In the genomic region with DNA sequence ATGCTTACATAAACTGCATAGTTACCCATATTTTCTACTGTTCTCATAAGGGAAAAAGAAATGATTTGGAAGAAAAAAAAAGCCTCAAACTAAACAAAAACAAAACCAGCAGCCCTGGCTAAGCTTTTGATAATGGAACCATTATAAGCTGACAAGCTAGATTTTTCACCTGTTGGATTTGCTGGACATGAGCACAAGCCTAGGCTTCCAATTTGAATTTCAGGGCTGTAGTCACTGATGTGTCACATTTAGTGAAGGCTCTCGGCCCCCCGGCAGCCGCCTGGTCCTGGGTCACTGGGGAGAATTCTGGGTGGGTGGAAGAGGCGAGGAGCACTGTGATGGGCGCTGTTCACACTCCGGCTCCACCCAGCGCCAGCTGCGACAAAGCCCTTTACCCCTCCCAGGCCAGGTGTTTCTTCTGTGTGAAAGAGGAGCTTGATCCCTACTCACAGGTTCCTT, we compare ENCODE assay signal across 9 cellular contexts. TPM values are rescaled to one million over a fixed set of nuclear protein-coding genes. Genes with fewer than 3 reads are reported as not detected.
DNase-seq lines count a peak whose midpoint lies in the region; ATAC-seq and TF ChIP-seq lines count a peak whose summit lies in the region.
"Had no signal": no experiment of that assay in that cellular context is flagged by ENCODE, and none has a peak within 500 bp of the region (broad histone marks: within the 10 kb centered on the region; RNA-seq: fewer than 3 reads in every experiment).

No MANE protein-coding gene starts in this region.

- no peak for ATAC-seq in activated CD8-positive, alpha-beta T cell treated with anti-CD3 and anti-CD28 coated beads for 36 hours
- ATAC-seq in stimulated activated naive CD8-positive, alpha-beta T cell treated with anti-CD3 and anti-CD28 coated beads, Interleukin-15, amount 100 ng/mL, for 72 hours = no peak

- no peak overlapping the region for H3K27ac Mint-ChIP-seq in Calu3 (ENCODE audit: unreplicated experiment)
- H3K27ac Mint-ChIP-seq in activated CD8-positive, alpha-beta T cell treated with anti-CD3 and anti-CD28 coated beads for 36 hours = peak overlapping the region; percentile 96
- peak overlapping the region; percentile 76 to 98 for H3K27ac Mint-ChIP-seq in stimulated activated naive CD8-positive, alpha-beta T cell treated with anti-CD3 and anti-CD28 coated beads, Interleukin-15, amount 100 ng/mL, for 72 hours

- peaks cover 30% of the 10 kb centered on the region for H3K36me3 Mint-ChIP-seq in Calu3 (ENCODE audit: insufficient read depth, unreplicated experiment)
- H3K36me3 Mint-ChIP-seq in activated CD8-positive, alpha-beta T cell treated with anti-CD3 and anti-CD28 coated beads for 36 hours (ENCODE audit: low read depth) = no peaks in the 10 kb centered on the region

- no peaks in the 10 kb centered on the region for H3K27me3 Mint-ChIP-seq in Calu3 (ENCODE audit: unreplicated experiment)
- no peaks in the 10 kb centered on the region for H3K27me3 Mint-ChIP-seq in activated CD8-positive, alpha-beta T cell treated with anti-CD3 and anti-CD28 coated beads for 36 hours
- no peaks in the 10 kb centered on the region for H3K27me3 Mint-ChIP-seq in stimulated activated naive CD8-positive, alpha-beta T cell treated with anti-CD3 and anti-CD28 coated beads, Interleukin-15, amount 100 ng/mL, for 72 hours

- CTCF ChIA-PET in Calu3 (lab: Charles Lee) = interaction anchor here (0.6 to 4.2 kb wide), 3 partner anchors 135 to 1719 kb away, joined by 3 to 27 read pairs (median 3); no protein-coding TSS in a partner anchor
- CTCF ChIA-PET in activated CD8-positive, alpha-beta T cell treated with anti-CD3 and anti-CD28 coated beads for 36 hours (lab: Charles Lee) = interaction anchor here (1.0 to 8.6 kb wide), 4 partner anchors 9 to 135 kb away, joined by 4 to 61 read pairs (median 34); a partner anchor contains a TSS

- no peaks in the 10 kb centered on the region for H3K9me3 Mint-ChIP-seq in Calu3 (ENCODE audit: low read depth, unreplicated experiment)
- H3K9me3 Mint-ChIP-seq in activated CD8-positive, alpha-beta T cell treated with anti-CD3 and anti-CD28 coated beads for 36 hours = no peaks in the 10 kb centered on the region
- no peaks in the 10 kb centered on the region for H3K9me3 Mint-ChIP-seq in stimulated activated naive CD8-positive, alpha-beta T cell treated with anti-CD3 and anti-CD28 coated beads, Interleukin-15, amount 100 ng/mL, for 72 hours

- H3K4me1 Mint-ChIP-seq in Calu3 (ENCODE audit: low read depth, unreplicated experiment) = peaks cover 21% of the 10 kb centered on the region
- H3K4me1 Mint-ChIP-seq in activated CD8-positive, alpha-beta T cell treated with anti-CD3 and anti-CD28 coated beads for 36 hours (ENCODE audit: low read depth) = peaks cover 50% of the 10 kb centered on the region
- H3K4me1 Mint-ChIP-seq in stimulated activated naive CD8-positive, alpha-beta T cell treated with anti-CD3 and anti-CD28 coated beads, Interleukin-15, amount 100 ng/mL, for 72 hours = peaks cover 70% of the 10 kb centered on the region

- BruUV-seq in Calu3 (replicated peaks; lab: Mats Ljungman, UMichigan) = no TSS peak

- DNase-seq in Calu3 (peak; percentile 20), LoVo (ENCODE audit: low spot score) (peak; percentile 37), mucosa of gallbladder (ENCODE audit: low spot score) (no peak), NCI-H446 treated with DMSO at 0.1 percent for 48 hours (lab: John Stamatoyannopoulos, UW) (no peak)
- no peak for DNase-seq in activated CD8-positive, alpha-beta T cell treated with anti-CD3 and anti-CD28 coated beads for 36 hours
- no peak for DNase-seq in stimulated activated naive CD8-positive, alpha-beta T cell treated with anti-CD3 and anti-CD28 coated beads, Interleukin-15, amount 100 ng/mL, for 72 hours
- DNase-seq in stimulated activated CD4-positive, alpha-beta T cell treated with anti-CD3 and anti-CD28 coated beads, Interleukin-1b, Interleukin-23, amount 100 ng/mL, for 48 hours = no peak

- intact Hi-C loops in Calu3 (cut with micrococcal nuclease; ENCODE audit: unreplicated experiment) = no loop called here
- intact Hi-C loops in activated CD8-positive, alpha-beta T cell treated with anti-CD3 and anti-CD28 coated beads for 36 hours (cut with micrococcal nuclease) = loop anchor here (10.0 kb wide), 1 partner anchor 293 kb away; no protein-coding TSS in a partner anchor

- peak overlapping the region; percentile 61 for H3K4me3 ChIP-seq in iPS-18c (ENCODE audit: insufficient read depth, low read depth, low read length)

- H3K4me3 Mint-ChIP-seq in Calu3 (ENCODE audit: low read depth, unreplicated experiment) = peak overlapping the region; percentile 96
- H3K4me3 Mint-ChIP-seq in activated CD8-positive, alpha-beta T cell treated with anti-CD3 and anti-CD28 coated beads for 36 hours = peak overlapping the region; percentile 87
- H3K4me3 Mint-ChIP-seq in stimulated activated naive CD8-positive, alpha-beta T cell treated with anti-CD3 and anti-CD28 coated beads, Interleukin-15, amount 100 ng/mL, for 72 hours = peak overlapping the region; percentile 93 to 95

- TF ChIP-seq CTCF in Calu3 (IDR thresholded peaks at IDR 0.05; ENCODE audit: unreplicated experiment) = no peak
- TF ChIP-seq CTCF in activated CD8-positive, alpha-beta T cell treated with anti-CD3 and anti-CD28 coated beads for 36 hours (IDR thresholded peaks at IDR 0.05) = no peak

- H3K9me3 ChIP-seq in iPS-18c (ENCODE audit: control insufficient read depth, insufficient read depth, low read length) = no peaks in the 10 kb centered on the region

- POLR2A ChIA-PET in activated CD8-positive, alpha-beta T cell treated with anti-CD3 and anti-CD28 coated beads for 36 hours (lab: Charles Lee) = interaction anchor here (1.7 to 5.4 kb wide), 3 partner anchors 8 to 97 kb away, joined by 4 to 39 read pairs (median 29); a partner anchor contains a TSS

RNA-seq across cellular contexts. Expression of a gene that starts 4.6 kb away (rescaled TPM):
- total RNA-seq in Calu3 (2022) (0.71 and 1.3 TPM in 2 replicates), mucosa of gallbladder (58.4 TPM)
- under 1 TPM; 0.34 to 0.63 TPM for total RNA-seq in activated CD8-positive, alpha-beta T cell treated with anti-CD3 and anti-CD28 coated beads for 36 hours
- total RNA-seq: NCI-H460 had no signal

Comparison
In these comparisons a context has a peak if more than half of its experiments do, and no peak if none do; other contexts are left out.
1. DNase-seq: peak in Calu3 (single experiment) and LoVo (single experiment); none in activated CD8-positive, alpha-beta T cell treated with anti-CD3 and anti-CD28 coated beads for 36 hours (single experiment), stimulated activated naive CD8-positive, alpha-beta T cell treated with anti-CD3 and anti-CD28 coated beads, Interleukin-15, amount 100 ng/mL, for 72 hours (0 of 2), mucosa of gallbladder (single experiment), stimulated activated CD4-positive, alpha-beta T cell treated with anti-CD3 and anti-CD28 coated beads, Interleukin-1b, Interleukin-23, amount 100 ng/mL, for 48 hours (single experiment) and NCI-H446 treated with DMSO at 0.1 percent for 48 hours (single experiment).
2. RNA of a gene that starts 4.6 kb away (total RNA-seq): 58.4 TPM in mucosa of gallbladder (single experiment); 0.71 to 1.3 TPM in Calu3 and 0.34 to 0.63 TPM in activated CD8-positive, alpha-beta T cell treated with anti-CD3 and anti-CD28 coated beads for 36 hours; every median in the first group is over 10 times any median in the second.
3. Peak in every context shown above with its lines, with median percentiles within 50 percentile points of each other: H3K4me3 Mint-ChIP-seq.